In genomic region chr20:57658447-57659130, GRCh38 we compare ENCODE assay signal across 13 cellular contexts. TPM values are rescaled to one million over a fixed set of nuclear protein-coding genes. Genes with fewer than 3 reads are reported as not detected.
DNase-seq lines count a peak whose midpoint lies in the region; ATAC-seq and TF ChIP-seq lines count a peak whose summit lies in the region.
"Had no signal": no experiment of that assay in that cellular context is flagged by ENCODE, and none has a peak within 500 bp of the region (broad histone marks: within the 10 kb centered on the region; RNA-seq: fewer than 3 reads in every experiment).

No MANE protein-coding gene starts in this region.

- H3K4me1 ChIP-seq in left ventricle myocardium inferior (peaks cover 34% of the 10 kb centered on the region), MM.1S (ENCODE audit: low read length) (no peaks in the 10 kb centered on the region)

- no peak overlapping the region for H3K9ac ChIP-seq in MM.1S (ENCODE audit: low read length)

- H3K79me2 ChIP-seq in MM.1S (ENCODE audit: low read length), result no peaks in the 10 kb centered on the region

- peak overlapping the region; percentile 83 for H3K27ac ChIP-seq in RWPE1
- no peak overlapping the region for H3K27ac ChIP-seq in left ventricle myocardium inferior (replicated peaks)
- H3K27ac ChIP-seq in MM.1S (ENCODE audit: low read length), result no peak overlapping the region

- no peak overlapping the region for H3K4me2 ChIP-seq in MM.1S (ENCODE audit: low read depth, low read length)
- H3K4me2 ChIP-seq: A549 had no signal

- H3K27me3 ChIP-seq in left ventricle myocardium inferior (ENCODE audit: low read depth) (no peaks in the 10 kb centered on the region), MM.1S (replicated peaks; ENCODE audit: insufficient read depth, low read length) (no peaks in the 10 kb centered on the region)
- H3K27me3 ChIP-seq: gastroesophageal sphincter had no signal

- H3K36me3 ChIP-seq in left ventricle myocardium inferior (peaks cover 18% of the 10 kb centered on the region), MM.1S (replicated peaks; ENCODE audit: insufficient read depth, low read length) (no peaks in the 10 kb centered on the region)

- H3K9me2 ChIP-seq in MM.1S (replicated peaks; ENCODE audit: insufficient read depth, low read length), result no peaks in the 10 kb centered on the region

- H3K4me3 Mint-ChIP-seq in stimulated activated effector memory CD8-positive, alpha-beta T cell treated with anti-CD3 and anti-CD28 coated beads, Interleukin-12 subunit alpha, Interleukin-12 subunit beta, amount 100 ng/mL, for 72 hours, result peak overlapping the region; percentile 10

- H3K4me1 Mint-ChIP-seq in stimulated activated effector memory CD8-positive, alpha-beta T cell treated with anti-CD3 and anti-CD28 coated beads, Interleukin-12 subunit alpha, Interleukin-12 subunit beta, amount 100 ng/mL, for 72 hours, result peaks cover 34% of the 10 kb centered on the region

- H3K36me3 Mint-ChIP-seq in stimulated activated effector memory CD8-positive, alpha-beta T cell treated with anti-CD3 and anti-CD28 coated beads, Interleukin-12 subunit alpha, Interleukin-12 subunit beta, amount 100 ng/mL, for 72 hours, result no peaks in the 10 kb centered on the region

- POLR2A ChIA-PET in RWPE1 (lab: Yijun Ruan, JAX; ENCODE audit: low non-redundant PET), result no interaction called here

- H3K4me3 ChIP-seq in left ventricle myocardium inferior (no peak overlapping the region), MM.1S (ENCODE audit: low read length) (no peak overlapping the region)
- H3K4me3 ChIP-seq: A549, gastroesophageal sphincter had no signal

- no peak for ATAC-seq in stimulated activated effector memory CD8-positive, alpha-beta T cell treated with anti-CD3 and anti-CD28 coated beads, Interleukin-12 subunit alpha, Interleukin-12 subunit beta, amount 100 ng/mL, for 72 hours
- ATAC-seq in GM18870 (IDR thresholded peaks at IDR 0.05; ENCODE audit: unreplicated experiment), result no peak
- ATAC-seq: A549 had no signal

- H2AFZ ChIP-seq in MM.1S (ENCODE audit: low read length), result no peak overlapping the region

- H3K9me3 ChIP-seq in left ventricle myocardium inferior (replicated peaks), result no peaks in the 10 kb centered on the region
- H3K9me3 ChIP-seq in MM.1S (replicated peaks; ENCODE audit: insufficient read depth, low read length), result no peaks in the 10 kb centered on the region
- H3K9me3 ChIP-seq: A549, gastroesophageal sphincter had no signal

- H4K20me1 ChIP-seq in MM.1S (ENCODE audit: insufficient read depth, low read length), result no peaks in the 10 kb centered on the region

- CTCF ChIA-PET in RWPE1 (lab: Yijun Ruan, JAX), result interaction anchor here (1.6 to 2.3 kb wide), 2 partner anchors 35 to 36 kb away, joined by 4 to 9 read pairs; no protein-coding TSS in a partner anchor

- H3K9me3 Mint-ChIP-seq in stimulated activated effector memory CD8-positive, alpha-beta T cell treated with anti-CD3 and anti-CD28 coated beads, Interleukin-12 subunit alpha, Interleukin-12 subunit beta, amount 100 ng/mL, for 72 hours, result no peaks in the 10 kb centered on the region

- H3F3A ChIP-seq in MM.1S (ENCODE audit: insufficient read depth, low read length), result no peaks in the 10 kb centered on the region

- DNase-seq in activated CD4-positive, CD25-positive, alpha-beta regulatory T cell treated with anti-CD3 and anti-CD28 coated beads, Interleukin-2, amount 50 U/mL, for 72 hours, result peak; percentile 28
- DNase-seq in activated CD4-positive, CD25-positive, alpha-beta regulatory T cell (lab: John Stamatoyannopoulos, UW), result no peak
- DNase-seq in RWPE1 (ENCODE audit: low spot score), result no peak
- DNase-seq in left ventricle myocardium inferior, result peak; percentile 6
- no peak for DNase-seq in stimulated activated effector memory CD8-positive, alpha-beta T cell treated with anti-CD3 and anti-CD28 coated beads, Interleukin-12 subunit alpha, Interleukin-12 subunit beta, amount 100 ng/mL, for 72 hours (ENCODE audit: low spot score in 2 of 2)
- no peak for DNase-seq in MM.1S
- no peak for DNase-seq in NCI-H1436 (lab: John Stamatoyannopoulos, UW)
- DNase-seq: GDM1, midbrain, NCI-H187 treated with DMSO at 0.1 percent for 48 hours had no signal

- TF ChIP-seq CTCF in RWPE1 (conservative IDR thresholded peaks at IDR 0.05; ENCODE audit: low read depth) (no peak), left ventricle myocardium inferior (IDR thresholded peaks at IDR 0.05; ENCODE audit: borderline replicate concordance) (no peak), MM.1S (IDR thresholded peaks at IDR 0.05; ENCODE audit: low read length) (no peak)

- intact Hi-C loops in left ventricle myocardium inferior (cut with micrococcal nuclease), result no loop called here

- peak overlapping the region; percentile 69 for H3K27ac Mint-ChIP-seq in stimulated activated effector memory CD8-positive, alpha-beta T cell treated with anti-CD3 and anti-CD28 coated beads, Interleukin-12 subunit alpha, Interleukin-12 subunit beta, amount 100 ng/mL, for 72 hours

RNA-seq across cellular contexts. Expression of gene ZBP1, which starts 38.4 kb away (rescaled TPM):
- total RNA-seq in left ventricle myocardium inferior, result not detected

RNA-seq across cellular contexts. Expression of gene PMEPA1, which starts 51.2 kb away (rescaled TPM):
- total RNA-seq in left ventricle myocardium inferior, result 36.4 TPM

Comparison
In these comparisons a context has a peak if more than half of its experiments do, and no peak if none do; other contexts are left out.
1. DNase-seq: peak in activated CD4-positive, CD25-positive, alpha-beta regulatory T cell treated with anti-CD3 and anti-CD28 coated beads, Interleukin-2, amount 50 U/mL, for 72 hours (single experiment) and left ventricle myocardium inferior (single experiment); none in activated CD4-positive, CD25-positive, alpha-beta regulatory T cell (0 of 4), RWPE1 (single experiment), stimulated activated effector memory CD8-positive, alpha-beta T cell treated with anti-CD3 and anti-CD28 coated beads, Interleukin-12 subunit alpha, Interleukin-12 subunit beta, amount 100 ng/mL, for 72 hours (0 of 2), MM.1S (single experiment) and NCI-H1436 (single experiment).